22 cellular contexts compared by ENCODE assay signal in the genomic region with DNA sequence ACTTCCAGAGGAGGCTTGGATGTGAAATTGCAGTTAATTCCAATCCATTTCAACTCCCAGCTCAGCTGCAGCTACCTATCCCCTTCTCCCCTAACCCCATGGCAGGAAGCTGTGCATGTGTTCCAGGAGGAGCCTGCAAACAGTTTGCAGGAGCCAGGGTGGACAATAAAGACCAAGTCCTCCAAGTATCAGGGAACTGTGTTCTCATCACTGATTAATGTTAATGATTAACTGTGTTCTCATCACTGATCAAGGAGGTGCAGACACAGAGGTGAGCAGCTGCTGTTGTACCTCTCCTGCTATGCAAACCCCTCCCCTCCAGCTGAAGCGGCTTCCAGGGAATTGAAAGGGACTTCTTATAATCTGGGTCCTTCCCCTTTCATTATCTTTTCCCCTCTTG. TPM values are rescaled to one million over a fixed set of nuclear protein-coding genes. Genes with fewer than 3 reads are reported as not detected.
DNase-seq lines count a peak whose midpoint lies in the region; ATAC-seq, FAIRE-seq and TF ChIP-seq lines count a peak whose summit lies in the region.
"Had no signal": no experiment of that assay in that cellular context is flagged by ENCODE, and none has a peak within 500 bp of the region (broad histone marks: within the 10 kb centered on the region; RNA-seq: fewer than 3 reads in every experiment).

No MANE protein-coding gene starts in this region.

- H3K27me3 ChIP-seq in right lobe of liver (no peaks in the 10 kb centered on the region), small intestine (ENCODE audit: control insufficient read depth in 2 of 2, insufficient read depth in 2 of 2, low read length in 2 of 2) (no peaks in the 10 kb centered on the region)
- no peaks in the 10 kb centered on the region for H3K27me3 ChIP-seq in CD8-positive, alpha-beta T cell (ENCODE audit: insufficient read depth, low read length)
- no peaks in the 10 kb centered on the region for H3K27me3 ChIP-seq in effector memory CD4-positive, alpha-beta T cell (replicated peaks; ENCODE audit: control insufficient read depth, insufficient read depth, low read length, poor library complexity, severe bottlenecking)

- no peak for TF ChIP-seq CTCF in right lobe of liver (IDR thresholded peaks at IDR 0.05)
- no peak for TF ChIP-seq CTCF in CD8-positive, alpha-beta T cell (IDR thresholded peaks at IDR 0.05)

- no peak for TF ChIP-seq POLR2A in right lobe of liver (IDR thresholded peaks at IDR 0.05)

- H3K4me3 Mint-ChIP-seq in CD8-positive, alpha-beta T cell = no peak overlapping the region
- H3K4me3 Mint-ChIP-seq: IgD-negative memory B cell had no signal

- no peaks in the 10 kb centered on the region for H3K27me3 Mint-ChIP-seq in CD8-positive, alpha-beta T cell (ENCODE audit: low read depth)
- H3K27me3 Mint-ChIP-seq: IgD-negative memory B cell had no signal

- H3K4me1 ChIP-seq in right lobe of liver (peaks cover 0 to 6% (median 0%) of the 10 kb centered on the region in 4 donors), small intestine (ENCODE audit: control insufficient read depth in 2 of 2, insufficient read depth in 1 of 2, low read depth in 1 of 2, low read length in 1 of 2) (no peaks in the 10 kb centered on the region)
- H3K4me1 ChIP-seq in CD8-positive, alpha-beta T cell (ENCODE audit: insufficient read depth, low read length) = no peaks in the 10 kb centered on the region
- no peaks in the 10 kb centered on the region for H3K4me1 ChIP-seq in effector memory CD4-positive, alpha-beta T cell (ENCODE audit: control insufficient read depth, insufficient read depth, low read length, poor library complexity, severe bottlenecking)

- peak; percentile 67 to 87 (median 80) for ATAC-seq in right lobe of liver
- no peak for ATAC-seq in GM19328 (IDR thresholded peaks at IDR 0.05; ENCODE audit: unreplicated experiment)
- ATAC-seq in CD8-positive, alpha-beta T cell = no peak

- peak; percentile 22 for DNase-seq in activated CD8-positive, alpha-beta memory T cell treated with anti-CD3 and anti-CD28 coated beads, Interleukin-2, amount 50 U/mL, for 48 hours
- no peak for DNase-seq in activated CD8-positive, alpha-beta memory T cell treated with anti-CD3 and anti-CD28 coated beads, Interleukin-2, amount 50 U/mL, for 4 hours
- DNase-seq in glomerular visceral epithelial cell (ENCODE audit: extremely low spot score) = peak; percentile 24
- DNase-seq in right lobe of liver = no peak
- DNase-seq in small intestine = peak; percentile 84
- no peak for DNase-seq in CD8-positive, alpha-beta T cell
- no peak for DNase-seq in effector memory CD4-positive, alpha-beta T cell
- DNase-seq: C1 segment of cervical spinal cord, COR-L47, DMS79 treated with DMSO at 0.1 percent for 48 hours, HCEC 1CT, NCI-H1417, NCI-H2029 treated with DMSO at 0.1 percent for 48 hours, NCI-H524 had no signal

- CTCF ChIA-PET in CD8-positive, alpha-beta T cell (lab: Charles Lee) = no interaction called here

- POLR2A ChIA-PET in CD8-positive, alpha-beta T cell (lab: Charles Lee) = no interaction called here

- intact Hi-C loops in right lobe of liver (cut with DNase I) = no loop called here
- intact Hi-C loops in CD8-positive, alpha-beta T cell (cut with DNase I, micrococcal nuclease) = no loop called here

- H3K4me1 Mint-ChIP-seq in CD8-positive, alpha-beta T cell (ENCODE audit: low read depth) = no peaks in the 10 kb centered on the region

- no peak overlapping the region for H3K27ac Mint-ChIP-seq in CD8-positive, alpha-beta T cell

- H3K36me3 ChIP-seq in right lobe of liver = no peaks in the 10 kb centered on the region
- H3K36me3 ChIP-seq in small intestine (ENCODE audit: control insufficient read depth in 2 of 2, insufficient read depth in 2 of 2, low read length in 2 of 2) = peaks cover 0 to 1% of the 10 kb centered on the region in 2 donors
- H3K36me3 ChIP-seq in CD8-positive, alpha-beta T cell (ENCODE audit: insufficient read depth, low read length) = no peaks in the 10 kb centered on the region
- H3K36me3 ChIP-seq in effector memory CD4-positive, alpha-beta T cell (ENCODE audit: control insufficient read depth, insufficient read depth, low read length) = no peaks in the 10 kb centered on the region

- H3K4me3 ChIP-seq in right lobe of liver (no peak overlapping the region), small intestine (ENCODE audit: low read depth in 1 of 2, low read length in 2 of 2) (no peak overlapping the region)
- no peak overlapping the region for H3K4me3 ChIP-seq in CD8-positive, alpha-beta T cell (ENCODE audit: low read depth, low read length)
- no peak overlapping the region for H3K4me3 ChIP-seq in effector memory CD4-positive, alpha-beta T cell (ENCODE audit: insufficient read depth, low read depth, low read length, poor library complexity, severe bottlenecking)

- H3K9me3 ChIP-seq in right lobe of liver (no peaks in the 10 kb centered on the region), small intestine (ENCODE audit: control insufficient read depth, low read depth) (no peaks in the 10 kb centered on the region)
- no peaks in the 10 kb centered on the region for H3K9me3 ChIP-seq in CD8-positive, alpha-beta T cell (ENCODE audit: low read length)
- no peaks in the 10 kb centered on the region for H3K9me3 ChIP-seq in effector memory CD4-positive, alpha-beta T cell (ENCODE audit: control insufficient read depth, low read length)

- no peak for FAIRE-seq in small intestine (lab: Jason Lieb, UNC)
- FAIRE-seq: G401.6, GM12891 had no signal

- H3K27ac ChIP-seq in right lobe of liver (no peak overlapping the region), small intestine (ENCODE audit: low read depth in 1 of 2, low read length in 1 of 2) (no peak overlapping the region)
- H3K27ac ChIP-seq in CD8-positive, alpha-beta T cell (ENCODE audit: low read depth, low read length) = no peak overlapping the region
- H3K27ac ChIP-seq in effector memory CD4-positive, alpha-beta T cell (ENCODE audit: insufficient read depth, low read length, poor library complexity, severe bottlenecking) = no peak overlapping the region

- H3K36me3 Mint-ChIP-seq in CD8-positive, alpha-beta T cell = peaks cover 17% of the 10 kb centered on the region

- WGBS in right lobe of liver (ENCODE audit: insufficient coverage, low coverage, low lambda C conversion rate, missing lambda C conversion rate) = 36% methylated on average over 1 of the region's 1 CpG
- WGBS in small intestine, 3 donors = 0 to 72% (median 44%) methylated on average over 1 of the region's 1 CpG

- H3K9me3 Mint-ChIP-seq in CD8-positive, alpha-beta T cell = peaks cover 3% of the 10 kb centered on the region

RNA-seq across cellular contexts. Expression of a gene that starts 19.2 kb away (rescaled TPM):
- 1 to 10 TPM in 1 of 6 experiments, not detected in 5; 1.0 TPM for total RNA-seq in right lobe of liver
- under 1 TPM in 1 of 3 donors, not detected in 2; 0.18 TPM for polyA plus RNA-seq in small intestine
- not detected for total RNA-seq in CD8-positive, alpha-beta T cell
- total RNA-seq: A172, LHCN-M2, OCI-LY7, RPMI7951 had no signal
- polyA plus RNA-seq: IgD-negative memory B cell had no signal

RNA-seq across cellular contexts. Expression of a gene that starts 38.6 kb away (rescaled TPM):
- total RNA-seq in right lobe of liver = 100 to 1,000 TPM; 144 to 325 (median 207) TPM
- polyA plus RNA-seq in small intestine = 100 to 1,000 TPM; 509 to 779 (median 604) TPM
- total RNA-seq in CD8-positive, alpha-beta T cell = 100 to 1,000 TPM; 440 to 450 TPM

RNA-seq across cellular contexts. Expression of a gene that starts 46.0 kb away (rescaled TPM):
- total RNA-seq in right lobe of liver = 10 to 100 TPM; 19.7 to 25.3 (median 21.6) TPM
- polyA plus RNA-seq in small intestine = 10 to 100 TPM in 1 of 3 donors, 1 to 10 TPM in 2; 4.3 to 16.4 (median 6.5) TPM
- total RNA-seq in CD8-positive, alpha-beta T cell = 10 to 100 TPM; 19.6 to 22.5 TPM

RNA-seq across cellular contexts. Expression of a gene that starts 46.2 kb away (rescaled TPM):
- 1 to 10 TPM; 4.7 to 6.4 (median 5.3) TPM for total RNA-seq in right lobe of liver
- polyA plus RNA-seq in small intestine = 1 to 10 TPM; 3.9 to 5.4 (median 4.6) TPM
- total RNA-seq in CD8-positive, alpha-beta T cell = 10 to 100 TPM; 16.1 to 20.3 TPM

Comparison
In these comparisons a context has a peak if more than half of its experiments do, and no peak if none do; other contexts are left out.
1. DNase-seq: peak in activated CD8-positive, alpha-beta memory T cell treated with anti-CD3 and anti-CD28 coated beads, Interleukin-2, amount 50 U/mL, for 48 hours (single experiment), glomerular visceral epithelial cell (single experiment) and small intestine (single experiment); none in activated CD8-positive, alpha-beta memory T cell treated with anti-CD3 and anti-CD28 coated beads, Interleukin-2, amount 50 U/mL, for 4 hours (single experiment), right lobe of liver (0 of 3), CD8-positive, alpha-beta T cell (0 of 7) and effector memory CD4-positive, alpha-beta T cell (0 of 3).
2. ATAC-seq: peak in right lobe of liver (4 of 4); none in GM19328 (single experiment) and CD8-positive, alpha-beta T cell (single experiment).